Comparison of ENCODE assay signal across 1 cellular context in the genomic region with DNA sequence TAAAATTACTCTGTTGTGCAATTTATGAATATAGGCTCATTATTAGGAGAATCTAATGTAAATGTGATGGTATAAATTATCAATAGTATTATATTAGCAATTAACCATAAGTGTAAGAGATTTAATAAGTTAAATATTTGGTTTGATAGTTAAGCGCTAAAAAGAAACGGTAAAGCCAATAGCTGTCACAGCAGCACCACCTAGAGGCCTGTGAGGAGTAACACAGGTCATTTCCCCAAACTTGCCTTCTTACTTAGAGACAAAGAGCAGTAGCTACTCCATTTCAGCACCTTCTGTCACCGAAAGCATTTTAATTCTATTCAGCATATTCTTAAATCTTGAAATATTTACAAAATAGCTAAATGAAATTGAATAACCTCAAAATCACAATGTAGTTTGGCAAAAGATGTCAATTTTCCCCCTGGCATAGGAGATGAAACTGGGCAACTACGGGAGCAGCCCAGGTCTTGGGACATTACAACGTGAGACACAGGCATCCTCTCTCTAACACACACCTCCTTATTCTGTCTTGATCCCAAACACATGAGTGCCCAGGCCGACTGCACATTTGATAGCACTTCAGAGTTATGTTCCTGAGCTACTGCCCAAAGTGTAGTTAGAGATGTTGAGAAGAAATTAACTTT.
TF ChIP-seq lines count a peak whose summit lies in the region.

No MANE protein-coding gene starts in this region.

TF ChIP-seq in HCT116, 20 proteins besides CTCF, POLR2A, EP300 and RAD21 (continued from another document):
- TF ChIP-seq, protein P1, sequence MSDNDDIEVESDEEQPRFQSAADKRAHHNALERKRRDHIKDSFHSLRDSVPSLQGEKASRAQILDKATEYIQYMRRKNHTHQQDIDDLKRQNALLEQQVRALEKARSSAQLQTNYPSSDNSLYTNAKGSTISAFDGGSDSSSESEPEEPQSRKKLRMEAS (IDR thresholded peaks at IDR 0.05), result no peak
- TF ChIP-seq YY1 (IDR thresholded peaks at IDR 0.05; ENCODE audit: extremely low read depth, insufficient replicate concordance, low read depth, low read length), result no peak
